In the genomic region with DNA sequence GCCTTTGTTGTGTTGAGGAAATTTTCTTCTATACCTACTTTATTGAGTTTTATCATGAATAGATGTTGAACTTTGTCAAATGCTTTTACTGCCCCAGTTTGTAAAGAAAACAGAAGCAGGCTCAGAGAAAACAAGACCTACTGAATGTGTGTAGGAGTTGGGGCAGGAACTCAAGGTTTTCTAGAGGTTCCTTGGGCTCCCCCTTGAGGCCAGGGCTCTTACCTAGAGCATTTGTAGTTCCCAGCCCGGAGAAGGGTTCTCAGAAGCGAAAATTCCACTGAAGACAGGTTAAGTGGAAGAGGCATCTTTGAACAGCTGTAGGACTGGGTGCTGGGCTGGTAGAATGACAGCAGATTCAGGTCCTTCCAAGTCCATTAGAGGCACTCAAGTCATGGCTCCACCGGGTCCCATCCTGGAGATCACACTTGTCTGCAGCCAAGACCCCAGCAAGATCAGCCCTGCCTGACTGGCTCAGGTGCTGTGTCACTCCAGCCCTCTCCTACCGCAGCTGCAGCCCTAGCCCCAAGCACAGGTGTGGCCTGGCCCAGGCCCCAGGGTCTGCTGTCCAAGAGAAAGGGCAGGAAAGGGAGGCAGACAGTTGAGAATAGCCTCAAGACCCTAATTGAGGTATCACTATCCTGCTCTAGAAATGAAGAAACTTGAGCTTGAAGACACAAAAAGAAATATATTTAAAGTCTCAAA, we compare ENCODE assay signal across 1 cellular context.
TF ChIP-seq lines count a peak whose summit lies in the region.

No MANE protein-coding gene starts in this region.

TF ChIP-seq in Ishikawa, 13 proteins besides CTCF, POLR2A, EP300 and RAD21 (continued from another document):
- TF ChIP-seq FOXM1 (IDR thresholded peaks at IDR 0.05; ENCODE audit: borderline replicate concordance, low read depth) (no peak), TEAD4 (IDR thresholded peaks at IDR 0.05) (no peak), ZBTB7A (IDR thresholded peaks at IDR 0.05; ENCODE audit: low read depth) (no peak), CEBPB (IDR thresholded peaks at IDR 0.05) (no peak), USF1 (IDR thresholded peaks at IDR 0.05) (no peak), TAF1 (IDR thresholded peaks at IDR 0.05; ENCODE audit: low read depth) (no peak)
TF ChIP-seq in Ishikawa: peak in this region for 0.
